In genomic region chr11:113242767-113243397, GRCh38 we compare ENCODE assay signal across 8 cellular contexts.
A peak's percentile ranks its signal among the peaks of the same experiment; 100 is the strongest.
DNase-seq lines count a peak whose midpoint lies in the region; ATAC-seq and TF ChIP-seq lines count a peak whose summit lies in the region.

No MANE protein-coding gene starts in this region.

- peak overlapping the region; percentile 47 for H3K4me3 ChIP-seq in choroid plexus epithelial cell (ENCODE audit: low read depth, low read length)
- peak overlapping the region; percentile 24 for H3K4me3 ChIP-seq in uterus

- no peaks in the 10 kb centered on the region for H3K4me1 ChIP-seq in uterus

- no peak for TF ChIP-seq POLR2A in uterus (IDR thresholded peaks at IDR 0.05)

- DNase-seq in Right ventricle myocardium inferior (ENCODE audit: missing footprints) (no peak), cardiac septum (ENCODE audit: low spot score) (no peak), choroid plexus epithelial cell (ENCODE audit: low read depth) (peak; percentile 86), mucosa of gallbladder (ENCODE audit: low spot score) (peak; percentile 12), uterus (peak; percentile 26 to 33), T-helper 9 cell (no peak), germinal center (ENCODE audit: low spot score) (no peak)
- DNase-seq in activated CD8-positive, alpha-beta memory T cell treated with anti-CD3 and anti-CD28 coated beads for 24 hours, result no peak

- H3K36me3 ChIP-seq in uterus, result no peaks in the 10 kb centered on the region

- no peaks in the 10 kb centered on the region for H3K27me3 ChIP-seq in uterus

- TF ChIP-seq CTCF in choroid plexus epithelial cell (conservative IDR thresholded peaks at IDR 0.05; ENCODE audit: low read depth, low read length) (peak; percentile 9), uterus (IDR thresholded peaks at IDR 0.05) (no peak)

- no peaks in the 10 kb centered on the region for H3K9me3 ChIP-seq in uterus

- intact Hi-C loops in Right ventricle myocardium inferior (cut with DNase I), result no loop called here
- intact Hi-C loops in cardiac septum (cut with DNase I), result no loop called here
- intact Hi-C loops in uterus (cut with DNase I; ENCODE audit: low total_unique reads), result no loop called here

- ATAC-seq in Right ventricle myocardium inferior, result peak; percentile 64

- H3K27ac ChIP-seq in uterus, result peak overlapping the region; percentile 65 to 78

Comparison
In these comparisons a context has a peak if more than half of its experiments do, and no peak if none do; other contexts are left out.
1. DNase-seq: peak in choroid plexus epithelial cell (single experiment), mucosa of gallbladder (single experiment) and uterus (2 of 2); none in Right ventricle myocardium inferior (single experiment), cardiac septum (single experiment), activated CD8-positive, alpha-beta memory T cell treated with anti-CD3 and anti-CD28 coated beads for 24 hours (single experiment), T-helper 9 cell (single experiment) and germinal center (single experiment).